1 cellular context compared by ENCODE assay signal in genomic region chr17:80477647-80478478, GRCh38.
TF ChIP-seq lines count a peak whose summit lies in the region.

No MANE protein-coding gene starts in this region.

TF ChIP-seq in HepG2, 621 proteins besides CTCF, POLR2A, EP300 and RAD21 (continued from another document and continues in another):
- TF ChIP-seq ZFP36 (IDR thresholded peaks at IDR 0.05; ENCODE audit: borderline replicate concordance, low read depth, low read length, partially characterized antibody) (no peak), ZSCAN21 (CRISPR knock-in tag; IDR thresholded peaks at IDR 0.05; ENCODE audit: borderline replicate concordance) (no peak; the same call in 1 of the 2 replicates), TOPORS (CRISPR knock-in tag; IDR thresholded peaks at IDR 0.05) (no peak), PLRG1 (conservative IDR thresholded peaks at IDR 0.05) (no peak), ZNF362 (CRISPR knock-in tag; IDR thresholded peaks at IDR 0.05; ENCODE audit: borderline replicate concordance) (no peak), ZNF703 (CRISPR knock-in tag; IDR thresholded peaks at IDR 0.05; ENCODE audit: borderline replicate concordance) (no peak), RFXANK (CRISPR knock-in tag; IDR thresholded peaks at IDR 0.05) (no peak), ATF7-NPFF (CRISPR knock-in tag; IDR thresholded peaks at IDR 0.05; ENCODE audit: low read depth) (0 out of 2 replicates have a peak, but pooled peaks have one; percentile 56), U2AF1 (optimal IDR thresholded peaks at IDR 0.05; ENCODE audit: low read depth, low read length) (no peak), DPF2 (CRISPR knock-in tag; IDR thresholded peaks at IDR 0.05; ENCODE audit: borderline replicate concordance, low read depth) (no peak), SALL1 (CRISPR knock-in tag; IDR thresholded peaks at IDR 0.05) (no peak), ZNF670 (CRISPR knock-in tag; IDR thresholded peaks at IDR 0.05; ENCODE audit: borderline replicate concordance) (no peak), MAF1 (CRISPR knock-in tag; IDR thresholded peaks at IDR 0.05; ENCODE audit: borderline replicate concordance) (no peak), ZFP1 (CRISPR knock-in tag; IDR thresholded peaks at IDR 0.05) (no peak), HNF1B (CRISPR knock-in tag; IDR thresholded peaks at IDR 0.05) (no peak), MAFG (CRISPR knock-in tag; IDR thresholded peaks at IDR 0.05) (no peak), CAMTA2 (CRISPR knock-in tag; IDR thresholded peaks at IDR 0.05; ENCODE audit: borderline replicate concordance) (no peak), ELF1 (CRISPR knock-in tag; IDR thresholded peaks at IDR 0.05) (no peak), KDM2A (CRISPR knock-in tag; IDR thresholded peaks at IDR 0.05; ENCODE audit: borderline replicate concordance, low read depth) (peak; percentile 63; the same call in 1 of the 2 replicates), EHMT2 (IDR thresholded peaks at IDR 0.05; ENCODE audit: borderline replicate concordance, low read depth, low read length) (no peak), ZNF24 (IDR thresholded peaks at IDR 0.05) (no peak), SPEN (CRISPR knock-in tag; IDR thresholded peaks at IDR 0.05; ENCODE audit: low read depth) (no peak), ZZZ3 (CRISPR knock-in tag; IDR thresholded peaks at IDR 0.05; ENCODE audit: borderline replicate concordance) (no peak), NR2F1 (CRISPR knock-in tag; IDR thresholded peaks at IDR 0.05) (no peak), ZNF772 (CRISPR knock-in tag; IDR thresholded peaks at IDR 0.05) (no peak), PAF1 (CRISPR knock-in tag; IDR thresholded peaks at IDR 0.05) (no peak), POLR2G (IDR thresholded peaks at IDR 0.05; ENCODE audit: low read depth, low read length) (no peak), ZBTB46 (CRISPR knock-in tag; IDR thresholded peaks at IDR 0.05; ENCODE audit: borderline replicate concordance) (no peak), RXRB (CRISPR knock-in tag; IDR thresholded peaks at IDR 0.05; ENCODE audit: borderline replicate concordance) (no peak), KDM5A (IDR thresholded peaks at IDR 0.05; ENCODE audit: borderline replicate concordance, low read length) (no peak), AKAP8 (CRISPR knock-in tag; IDR thresholded peaks at IDR 0.05) (no peak), NR2C2 (CRISPR knock-in tag; IDR thresholded peaks at IDR 0.05; ENCODE audit: borderline replicate concordance) (no peak), ZNF18 (CRISPR knock-in tag; IDR thresholded peaks at IDR 0.05; ENCODE audit: insufficient replicate concordance) (no peak), HBP1 (CRISPR knock-in tag; IDR thresholded peaks at IDR 0.05; ENCODE audit: low read depth) (no peak), HOXD1 (CRISPR knock-in tag; IDR thresholded peaks at IDR 0.05) (no peak), CHCHD3 (CRISPR knock-in tag; IDR thresholded peaks at IDR 0.05) (0 out of 2 replicates have a peak, but pooled peaks have one; percentile 6), POGZ (CRISPR knock-in tag; IDR thresholded peaks at IDR 0.05) (no peak), DNMT1 (CRISPR knock-in tag; IDR thresholded peaks at IDR 0.05) (peak; percentile 76; the same call in 1 of the 2 replicates), ZNF609 (CRISPR knock-in tag; IDR thresholded peaks at IDR 0.05; ENCODE audit: borderline replicate concordance) (no peak)
- TF ChIP-seq, protein P1, sequence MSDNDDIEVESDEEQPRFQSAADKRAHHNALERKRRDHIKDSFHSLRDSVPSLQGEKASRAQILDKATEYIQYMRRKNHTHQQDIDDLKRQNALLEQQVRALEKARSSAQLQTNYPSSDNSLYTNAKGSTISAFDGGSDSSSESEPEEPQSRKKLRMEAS (IDR thresholded peaks at IDR 0.05): no peak; the same call in 1 of the 2 replicates
- TF ChIP-seq, protein P2, sequence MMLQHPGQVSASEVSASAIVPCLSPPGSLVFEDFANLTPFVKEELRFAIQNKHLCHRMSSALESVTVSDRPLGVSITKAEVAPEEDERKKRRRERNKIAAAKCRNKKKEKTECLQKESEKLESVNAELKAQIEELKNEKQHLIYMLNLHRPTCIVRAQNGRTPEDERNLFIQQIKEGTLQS (CRISPR knock-in tag; IDR thresholded peaks at IDR 0.05): no peak
- TF ChIP-seq, protein P3, sequence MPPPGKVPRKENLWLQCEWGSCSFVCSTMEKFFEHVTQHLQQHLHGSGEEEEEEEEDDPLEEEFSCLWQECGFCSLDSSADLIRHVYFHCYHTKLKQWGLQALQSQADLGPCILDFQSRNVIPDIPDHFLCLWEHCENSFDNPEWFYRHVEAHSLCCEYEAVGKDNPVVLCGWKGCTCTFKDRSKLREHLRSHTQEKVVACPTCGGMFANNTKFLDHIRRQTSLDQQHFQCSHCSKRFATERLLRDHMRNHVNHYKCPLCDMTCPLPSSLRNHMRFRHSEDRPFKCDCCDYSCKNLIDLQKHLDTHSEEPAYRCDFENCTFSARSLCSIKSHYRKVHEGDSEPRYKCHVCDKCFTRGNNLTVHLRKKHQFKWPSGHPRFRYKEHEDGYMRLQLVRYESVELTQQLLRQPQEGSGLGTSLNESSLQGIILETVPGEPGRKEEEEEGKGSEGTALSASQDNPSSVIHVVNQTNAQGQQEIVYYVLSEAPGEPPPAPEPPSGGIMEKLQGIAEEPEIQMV (CRISPR knock-in tag; IDR thresholded peaks at IDR 0.05; ENCODE audit: low read depth): 0 out of 2 replicates have a peak, but pooled peaks have one; percentile 5
- TF ChIP-seq, protein P4, sequence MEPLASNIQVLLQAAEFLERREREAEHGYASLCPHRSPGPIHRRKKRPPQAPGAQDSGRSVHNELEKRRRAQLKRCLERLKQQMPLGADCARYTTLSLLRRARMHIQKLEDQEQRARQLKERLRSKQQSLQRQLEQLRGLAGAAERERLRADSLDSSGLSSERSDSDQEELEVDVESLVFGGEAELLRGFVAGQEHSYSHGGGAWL (CRISPR knock-in tag; IDR thresholded peaks at IDR 0.05): no peak
- TF ChIP-seq, protein P5, sequence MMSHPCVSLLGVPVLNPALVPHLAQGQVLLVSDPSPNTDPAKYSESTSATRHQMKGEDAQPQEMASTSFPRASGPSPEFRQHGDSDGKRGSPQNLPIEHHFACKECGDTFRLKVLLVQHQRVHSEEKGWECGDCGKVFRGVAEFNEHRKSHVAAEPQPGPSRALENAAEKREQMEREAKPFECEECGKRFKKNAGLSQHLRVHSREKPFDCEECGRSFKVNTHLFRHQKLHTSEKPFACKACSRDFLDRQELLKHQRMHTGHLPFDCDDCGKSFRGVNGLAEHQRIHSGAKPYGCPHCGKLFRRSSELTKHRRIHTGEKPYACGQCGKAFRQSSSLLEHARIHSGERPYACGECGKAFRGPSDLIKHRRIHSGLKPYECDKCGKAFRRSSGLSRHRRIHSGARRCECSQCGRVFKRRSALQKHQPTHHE (CRISPR knock-in tag; IDR thresholded peaks at IDR 0.05; ENCODE audit: borderline replicate concordance): no peak
- TF ChIP-seq, protein P6, sequence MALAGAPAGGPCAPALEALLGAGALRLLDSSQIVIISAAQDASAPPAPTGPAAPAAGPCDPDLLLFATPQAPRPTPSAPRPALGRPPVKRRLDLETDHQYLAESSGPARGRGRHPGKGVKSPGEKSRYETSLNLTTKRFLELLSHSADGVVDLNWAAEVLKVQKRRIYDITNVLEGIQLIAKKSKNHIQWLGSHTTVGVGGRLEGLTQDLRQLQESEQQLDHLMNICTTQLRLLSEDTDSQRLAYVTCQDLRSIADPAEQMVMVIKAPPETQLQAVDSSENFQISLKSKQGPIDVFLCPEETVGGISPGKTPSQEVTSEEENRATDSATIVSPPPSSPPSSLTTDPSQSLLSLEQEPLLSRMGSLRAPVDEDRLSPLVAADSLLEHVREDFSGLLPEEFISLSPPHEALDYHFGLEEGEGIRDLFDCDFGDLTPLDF (CRISPR knock-in tag; IDR thresholded peaks at IDR 0.05): no peak
- TF ChIP-seq, protein P7, sequence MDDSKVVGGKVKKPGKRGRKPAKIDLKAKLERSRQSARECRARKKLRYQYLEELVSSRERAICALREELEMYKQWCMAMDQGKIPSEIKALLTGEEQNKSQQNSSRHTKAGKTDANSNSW (CRISPR knock-in tag; IDR thresholded peaks at IDR 0.05; ENCODE audit: borderline replicate concordance): no peak; the same call in 1 of the 2 replicates
- TF ChIP-seq, protein P8, sequence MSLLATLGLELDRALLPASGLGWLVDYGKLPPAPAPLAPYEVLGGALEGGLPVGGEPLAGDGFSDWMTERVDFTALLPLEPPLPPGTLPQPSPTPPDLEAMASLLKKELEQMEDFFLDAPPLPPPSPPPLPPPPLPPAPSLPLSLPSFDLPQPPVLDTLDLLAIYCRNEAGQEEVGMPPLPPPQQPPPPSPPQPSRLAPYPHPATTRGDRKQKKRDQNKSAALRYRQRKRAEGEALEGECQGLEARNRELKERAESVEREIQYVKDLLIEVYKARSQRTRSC (CRISPR knock-in tag; IDR thresholded peaks at IDR 0.05; ENCODE audit: low read depth): no peak
